Comparison of ENCODE assay signal across 10 cellular contexts in the genomic region with DNA sequence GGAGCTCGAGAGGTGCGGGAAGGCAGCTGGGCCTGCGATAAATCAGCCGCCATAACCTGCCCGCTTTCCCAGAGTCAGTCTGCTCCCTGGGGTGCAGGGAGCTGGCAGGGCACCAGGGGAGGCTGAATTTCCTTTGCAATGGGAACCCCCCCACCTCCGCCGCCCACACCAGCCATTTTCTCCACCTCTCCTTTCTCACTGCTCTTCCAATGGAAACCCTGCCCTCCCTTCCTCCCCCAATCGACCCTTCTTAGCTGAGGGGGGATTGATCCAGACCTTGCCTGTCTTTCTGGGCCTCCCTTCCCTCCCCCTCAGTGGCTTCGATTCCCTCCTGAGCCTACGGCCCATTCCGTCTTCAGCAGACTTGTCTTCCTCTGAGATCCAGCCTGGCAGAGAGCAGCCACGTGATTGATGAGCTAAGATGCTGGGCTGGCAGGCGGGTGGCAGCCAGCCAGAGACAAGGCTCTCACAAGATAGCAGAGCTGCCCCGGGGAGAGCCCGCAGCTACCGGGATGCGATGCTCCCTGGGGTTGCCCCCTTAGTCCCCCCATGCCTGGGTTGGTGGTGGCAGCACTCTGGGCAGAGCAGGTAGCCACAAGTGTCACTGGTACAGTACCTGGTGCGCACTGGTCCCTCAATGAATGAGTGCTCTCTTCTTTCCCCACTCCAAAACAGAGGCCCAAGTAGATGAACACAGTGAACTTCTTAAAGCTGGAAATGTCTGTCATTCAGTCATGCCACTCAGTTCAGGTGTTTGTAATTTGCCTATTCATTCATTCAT. TPM values are rescaled to one million over a fixed set of nuclear protein-coding genes. Genes with fewer than 3 reads are reported as not detected.
DNase-seq lines count a peak whose midpoint lies in the region; ATAC-seq and TF ChIP-seq lines count a peak whose summit lies in the region.
"Had no signal": no experiment of that assay in that cellular context is flagged by ENCODE, and none has a peak within 500 bp of the region (broad histone marks: within the 10 kb centered on the region; RNA-seq: fewer than 3 reads in every experiment).

No MANE protein-coding gene starts in this region.

- no peaks in the 10 kb centered on the region for H3K9me2 ChIP-seq in PC-3 (replicated peaks; ENCODE audit: low read length)

- CTCF ChIA-PET in PC-3 (lab: Charles Lee): no interaction called here

- peak; percentile 60 for DNase-seq in NCI-H1105 (lab: John Stamatoyannopoulos, UW)
- peak; percentile 78 for DNase-seq in inferior parietal cortex (ENCODE audit: extremely low spot score)
- peak; percentile 95 for DNase-seq in testis
- DNase-seq in PC-3: no peak
- no peak for DNase-seq in effector CD4-positive, alpha-beta T cell
- DNase-seq in EL: no peak
- DNase-seq: erythroblast had no signal

- H2AFZ ChIP-seq in PC-3 (ENCODE audit: low read length): no peak overlapping the region

- ATAC-seq in GM19463 (IDR thresholded peaks at IDR 0.05; ENCODE audit: unreplicated experiment) (no peak), PC-3 (no peak)

- POLR2A ChIA-PET in PC-3 (lab: Charles Lee; ENCODE audit: unreplicated experiment): no interaction called here

- WGBS in testis, 2 donors: 46 to 61% methylated on average over 17 to 18 of the region's 18 CpGs

- H3K4me3 ChIP-seq in testis (no peak overlapping the region), PC-3 (ENCODE audit: low read length) (no peak overlapping the region)

- H3K79me2 ChIP-seq in PC-3 (ENCODE audit: low read length): no peaks in the 10 kb centered on the region

- H3K9ac ChIP-seq in PC-3 (ENCODE audit: low read length): no peak overlapping the region

- TF ChIP-seq CTCF in testis (IDR thresholded peaks at IDR 0.05): no peak
- no peak for TF ChIP-seq CTCF in PC-3 (conservative IDR thresholded peaks at IDR 0.05; ENCODE audit: low read depth, low read length)

- intact Hi-C loops in testis (cut with DNase I; ENCODE audit: low total_unique reads): no loop called here
- intact Hi-C loops in PC-3 (cut with micrococcal nuclease): no loop called here

- H3K4me2 ChIP-seq in PC-3 (ENCODE audit: low read length): no peak overlapping the region

- no TSS peak for BruUV-seq in PC-3 (replicated peaks; lab: Mats Ljungman, UMichigan)

- H3K36me3 ChIP-seq in testis (ENCODE audit: low read depth, missing control alignments) (no peaks in the 10 kb centered on the region), PC-3 (ENCODE audit: low read depth, low read length) (no peaks in the 10 kb centered on the region)
- H3K36me3 ChIP-seq: neutrophil had no signal

- no peak for TF ChIP-seq POLR2A in testis (IDR thresholded peaks at IDR 0.05)

- H3F3A ChIP-seq in PC-3 (ENCODE audit: low read length, unreplicated experiment): no peaks in the 10 kb centered on the region

- no peaks in the 10 kb centered on the region for H4K20me1 ChIP-seq in PC-3 (ENCODE audit: low read length)

- H3K27ac ChIP-seq in angular gyrus (ENCODE audit: low read depth, low read length) (peak overlapping the region; percentile 75), testis (peak overlapping the region; percentile 13 to 75), PC-3 (ENCODE audit: low read length) (no peak overlapping the region)
- H3K27ac ChIP-seq: neutrophil had no signal

- H3K9me3 ChIP-seq in testis (no peaks in the 10 kb centered on the region), PC-3 (ENCODE audit: low read length) (no peaks in the 10 kb centered on the region)
- H3K9me3 ChIP-seq: neutrophil had no signal

- H3K27me3 ChIP-seq in testis: no peaks in the 10 kb centered on the region
- no peaks in the 10 kb centered on the region for H3K27me3 ChIP-seq in PC-3 (ENCODE audit: low read length)
- H3K27me3 ChIP-seq: neutrophil had no signal

- H3K4me1 ChIP-seq in testis (peaks cover 33% of the 10 kb centered on the region), PC-3 (ENCODE audit: insufficient read depth, low read length) (no peaks in the 10 kb centered on the region)

RNA-seq across cellular contexts. Expression of gene FABP6, which starts 53.7 kb away (rescaled TPM):
- total RNA-seq in testis (1 to 10 TPM in 1 of 2 donors, under 1 TPM in 1; 0.94 to 1.5 TPM), PC-3 (2014; rRNA removed) (2.0 TPM in 1 of 2 replicates, not detected in the other)
- 4.0 TPM for polyA plus RNA-seq in testis (ENCODE audit: insufficient read depth, low read depth, low replicate concordance)

RNA-seq across cellular contexts. Expression of gene PWWP2A, which starts 56.4 kb away (rescaled TPM):
- 10 to 100 TPM; 48.9 to 51.6 TPM for total RNA-seq in testis
- polyA plus RNA-seq in testis (ENCODE audit: insufficient read depth, low read depth, low replicate concordance): 12.0 TPM
- total RNA-seq in PC-3 (2014; rRNA removed): 14.2 and 15.3 TPM in 2 replicates

Comparison
In these comparisons a context has a peak if more than half of its experiments do, and no peak if none do; other contexts are left out.
1. DNase-seq: peak in NCI-H1105 (single experiment), inferior parietal cortex (single experiment) and testis (single experiment); none in PC-3 (single experiment), effector CD4-positive, alpha-beta T cell (single experiment) and EL (single experiment).